ENCODE assay signal across 15 cellular contexts in the genomic region with DNA sequence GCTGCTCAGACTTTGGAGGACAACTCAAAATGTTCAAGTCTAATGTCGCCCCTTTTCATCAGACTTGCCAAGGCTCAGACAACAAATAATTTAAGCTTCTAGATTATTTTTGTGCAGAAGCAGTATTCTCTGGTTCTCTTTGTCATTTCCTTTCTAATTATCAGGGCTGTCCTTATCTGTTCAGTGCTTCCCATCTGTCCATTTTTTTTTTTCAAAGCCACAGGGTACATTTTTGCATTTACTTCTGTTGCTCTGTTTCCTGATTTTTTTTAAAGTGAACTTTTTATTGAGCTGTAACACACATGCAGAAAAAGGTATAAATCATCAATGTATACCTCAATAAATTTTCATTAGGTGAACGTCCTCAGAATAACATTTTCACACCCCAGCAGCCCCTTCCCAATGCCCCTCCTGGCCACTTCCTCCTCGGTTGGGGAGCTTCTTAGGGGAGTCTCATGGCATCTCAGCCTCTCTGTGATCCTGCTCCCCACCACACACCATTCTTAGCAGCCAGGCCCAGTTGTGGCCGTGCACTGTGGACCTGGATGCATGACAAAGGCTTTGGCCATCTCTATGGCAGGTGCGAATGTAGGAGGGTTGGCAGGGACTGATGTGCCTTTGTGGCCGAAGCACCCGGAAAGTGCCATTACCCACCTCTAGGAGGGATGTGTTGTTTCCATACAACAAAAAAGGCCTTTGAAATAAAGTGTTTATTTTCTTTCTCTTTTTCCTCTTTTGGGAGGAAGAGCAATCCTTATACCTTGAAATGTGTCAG. TPM values are rescaled to one million over a fixed set of nuclear protein-coding genes. Genes with fewer than 3 reads are reported as not detected.
"Had no signal": no experiment of that assay in that cellular context is flagged by ENCODE, and none has a peak within 500 bp of the region (broad histone marks: within the 10 kb centered on the region; RNA-seq: fewer than 3 reads in every experiment).

No MANE protein-coding gene starts in this region.

- ATAC-seq: gastroesophageal sphincter, left colon had no signal

- H3K27me3 ChIP-seq: dorsolateral prefrontal cortex, gastroesophageal sphincter, transverse colon had no signal

- H3K9me3 ChIP-seq: gastroesophageal sphincter, transverse colon had no signal

- H3K36me3 ChIP-seq: transverse colon had no signal

- DNase-seq: activated CD4-positive, alpha-beta memory T cell treated with anti-CD3 and anti-CD28 coated beads, Interleukin-2, amount 10 ng/mL, durations not matched to agents 7 days and 5 days; activated CD4-positive, alpha-beta T cell treated with anti-CD3 and anti-CD28 coated beads for 4 hours; activated naive CD4-positive, alpha-beta T cell treated with anti-CD3 and anti-CD28 coated beads, Interleukin-2, amount 50 U/mL, for 16 hours; activated T-cell treated with anti-CD3 and anti-CD28 coated beads, Interleukin-2, amount 50 U/mL, for 24 hours; left colon; mammary epithelial cell; naive B cell; stimulated activated CD4-positive, alpha-beta T cell treated with anti-CD3 and anti-CD28 coated beads, Interleukin-4, amount 100 ng/mL, for 24 hours; stimulated activated naive CD4-positive, alpha-beta T cell treated with Interleukin-2 at 50 U/mL for 16 hours; T-helper 1 cell; T1000; transverse colon had no signal

- H3K27ac ChIP-seq: dorsolateral prefrontal cortex, gastroesophageal sphincter, transverse colon had no signal

- H3K4me3 ChIP-seq: dorsolateral prefrontal cortex, gastroesophageal sphincter, transverse colon had no signal

RNA-seq across cellular contexts. Expression of a gene that starts 26.0 kb away (rescaled TPM):
- total RNA-seq: bronchial epithelial cell had no signal
